Comparison of ENCODE assay signal across 20 cellular contexts in the genomic region with DNA sequence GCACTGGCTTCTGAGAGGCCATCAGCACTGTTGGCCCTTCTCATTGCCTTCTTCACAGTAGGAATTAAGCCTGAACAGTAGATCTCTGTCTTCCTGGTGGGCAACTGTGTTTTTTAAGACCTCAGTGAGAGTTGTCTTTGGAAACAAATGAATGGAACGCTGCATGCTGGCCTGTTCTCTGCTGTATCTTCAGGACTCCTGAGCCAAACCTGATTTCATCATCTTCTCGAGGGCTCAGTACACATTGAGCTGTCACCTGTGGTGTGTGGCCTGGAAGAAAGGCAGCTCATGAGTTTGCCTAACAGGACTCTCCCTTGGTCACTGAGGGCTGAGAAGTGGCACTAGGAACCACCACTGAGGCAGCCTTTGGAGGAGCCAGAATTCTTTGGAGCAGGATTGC.
"Had no signal": no experiment of that assay in that cellular context is flagged by ENCODE, and none has a peak within 500 bp of the region (broad histone marks: within the 10 kb centered on the region; RNA-seq: fewer than 3 reads in every experiment).

No MANE protein-coding gene starts in this region.

- H3K27ac ChIP-seq: colonic mucosa, foreskin keratinocyte, skin epidermis, stomach, transverse colon had no signal

- H3K27me3 ChIP-seq: colonic mucosa, stomach, transverse colon had no signal

- ATAC-seq: foreskin keratinocyte; left cardiac atrium; left ventricle myocardium superior; naive thymus-derived CD4-positive, alpha-beta T cell; sciatic nerve had no signal

- H3K9me3 ChIP-seq: colonic mucosa, stomach, thoracic aorta, transverse colon had no signal

- DNase-seq: colonic mucosa; dermis blood vessel endothelial cell; endodermal cell; erythroblast; foreskin keratinocyte; head of caudate nucleus; hypothalamus; left cardiac atrium; left ventricle myocardium superior; naive thymus-derived CD4-positive, alpha-beta T cell; nephron progenitor cell; stimulated activated CD4-positive, alpha-beta T cell treated with anti-CD3 and anti-CD28 coated beads, Interleukin-12 subunit alpha, Interleukin-12 subunit beta, amount 100 ng/mL, for 4 hours; stimulated activated naive CD4-positive, alpha-beta T cell; stomach; substantia nigra; transverse colon had no signal

- H3K4me1 ChIP-seq: colonic mucosa, foreskin keratinocyte had no signal

- H3K36me3 ChIP-seq: colonic mucosa, stomach, thoracic aorta, transverse colon had no signal

- H3K4me3 ChIP-seq: colonic mucosa, lung, skin epidermis, stomach, thoracic aorta, transverse colon had no signal
